Comparison of ENCODE assay signal across 26 cellular contexts in genomic region chr22:26860233-26860765, GRCh38.
"Had no signal": no experiment of that assay in that cellular context is flagged by ENCODE, and none has a peak within 500 bp of the region (broad histone marks: within the 10 kb centered on the region; RNA-seq: fewer than 3 reads in every experiment).

No MANE protein-coding gene starts in this region.

- DNase-seq: activated CD4-positive, alpha-beta memory T cell treated with anti-CD3 and anti-CD28 coated beads, Interleukin-2, amount 10 ng/mL, durations not matched to agents 7 days and 5 days; activated CD4-positive, alpha-beta T cell treated with anti-CD3 and anti-CD28 coated beads for 4 hours; activated CD8-positive, alpha-beta memory T cell treated with anti-CD3 and anti-CD28 coated beads for 24 hours; activated CD8-positive, alpha-beta memory T cell treated with anti-CD3 and anti-CD28 coated beads, Interleukin-2, amount 10 ng/mL, durations not matched to agents 7 days and 5 days; activated CD8-positive, alpha-beta memory T cell treated with anti-CD3 and anti-CD28 coated beads, Interleukin-2, amount 50 U/mL, for 48 hours; activated effector memory CD4-positive, alpha-beta T cell treated with Interleukin-2 at 50 U/mL for 16 hours; activated naive CD4-positive, alpha-beta T cell treated with anti-CD3 and anti-CD28 coated beads, Interleukin-2, amount 10 ng/mL, durations not matched to agents 7 days and 5 days; activated T-cell treated with anti-CD3 and anti-CD28 coated beads, Interleukin-2, amount 50 U/mL, for 48 hours; amniotic stem cell; aorta; brain microvascular endothelial cell; central memory CD4-positive, alpha-beta T cell; Kasumi-1; MG63; NCI-H1092; NCI-H1436 treated with DMSO at 0.1 percent for 48 hours; NCI-H1694 treated with DMSO at 0.1 percent for 48 hours; NCI-H2029; NCI-H345; NCI-H524 treated with DMSO at 0.1 percent for 48 hours; PC-3; Peyer's patch; RPMI8226; SHP77 treated with DMSO at 0.1 percent for 48 hours; SK-N-SH had no signal

- ATAC-seq: activated CD4-positive, CD25-positive, alpha-beta regulatory T cell treated with anti-CD3 and anti-CD28 coated beads, Interleukin-2, amount 50 U/mL, for 24 hours; activated CD8-positive, alpha-beta memory T cell treated with anti-CD3 and anti-CD28 coated beads, Interleukin-2, amount 10 ng/mL, durations not matched to agents 7 days and 5 days; PC-3 had no signal
